In genomic region chr9:107488400-107489143, GRCh38 we compare ENCODE assay signal across 8 cellular contexts. TPM values are rescaled to one million over a fixed set of nuclear protein-coding genes. Genes with fewer than 3 reads are reported as not detected.
A peak's percentile ranks its signal among the peaks of the same experiment; 100 is the strongest.
DNase-seq lines count a peak whose midpoint lies in the region; ATAC-seq and TF ChIP-seq lines count a peak whose summit lies in the region.

No MANE protein-coding gene starts in this region.

- peak; percentile 32 for DNase-seq in activated CD4-positive, CD25-positive, alpha-beta regulatory T cell treated with anti-CD3 and anti-CD28 coated beads, Interleukin-2, amount 50 U/mL, for 72 hours
- DNase-seq in Peyer's patch: peak in 2 of 3 donors; percentile 85
- peak; percentile 74 for DNase-seq in lung (ENCODE audit: low spot score)
- peak; percentile 30 for DNase-seq in thoracic aorta (ENCODE audit: low spot score)
- no peak for DNase-seq in stimulated activated CD4-positive, alpha-beta T cell treated with anti-CD3 and anti-CD28 coated beads, Interleukin-1b, Interleukin-23, amount 100 ng/mL, for 48 hours

- H3K9me3 ChIP-seq in Peyer's patch (no peaks in the 10 kb centered on the region), ectodermal cell (ENCODE audit: control insufficient read depth, low read length) (no peaks in the 10 kb centered on the region), lung (ENCODE audit: control insufficient read depth in 2 of 2, insufficient read depth in 1 of 2, low read length in 1 of 2) (peaks cover 0 to 4% of the 10 kb centered on the region in 2 donors), thoracic aorta (no peaks in the 10 kb centered on the region)

- H3K27ac ChIP-seq in Peyer's patch (peak overlapping the region; percentile 70 to 97 (median 92)), ectodermal cell (ENCODE audit: insufficient read depth, low read depth, low read length, poor library complexity, severe bottlenecking) (no peak overlapping the region), lung (ENCODE audit: low read depth in 1 of 2, low read length in 1 of 2) (peak overlapping the region; percentile 94 to 98), thoracic aorta (peak overlapping the region; percentile 80 to 89)

- TF ChIP-seq POLR2A in Peyer's patch (IDR thresholded peaks at IDR 0.05): peak; percentile 70 to 79

- 1% methylated on average over 79 of the region's 79 CpGs for WGBS in ectodermal cell, 2 experiments
- 0 to 1% methylated on average over 75 to 79 of the region's 79 CpGs for WGBS in lung, 2 donors

- H3K4me1 ChIP-seq in Peyer's patch (peaks cover 0 to 22% (median 3%) of the 10 kb centered on the region in 4 donors), ectodermal cell (ENCODE audit: control insufficient read depth, insufficient read depth, low read length) (peaks cover 15% of the 10 kb centered on the region), lung (ENCODE audit: control insufficient read depth in 2 of 2, insufficient read depth in 2 of 2, low read length in 2 of 2) (peaks cover 0 to 4% of the 10 kb centered on the region in 2 donors), thoracic aorta (ENCODE audit: control insufficient read depth in 1 of 2, low read depth in 2 of 2) (peaks cover 11 to 34% of the 10 kb centered on the region in 2 donors)

- no peak for ATAC-seq in activated CD4-positive, CD25-positive, alpha-beta regulatory T cell treated with anti-CD3 and anti-CD28 coated beads, Interleukin-2, amount 50 U/mL, for 24 hours
- ATAC-seq in lung (ENCODE audit: insufficient read depth, low FRiP score): peak; percentile 31
- ATAC-seq in thoracic aorta (ENCODE audit: insufficient number of reproducible peaks, low FRiP score, low read depth): no peak
- no peak for ATAC-seq in HG03280 (IDR thresholded peaks at IDR 0.05; ENCODE audit: unreplicated experiment)

- H3K4me3 ChIP-seq in Peyer's patch (peak overlapping the region; percentile 53 to 89 (median 76)), ectodermal cell (ENCODE audit: insufficient read depth, low read depth, low read length) (peak overlapping the region; percentile 33), lung (peak overlapping the region; percentile 90), thoracic aorta (peak overlapping the region; percentile 96)

- H3K27me3 ChIP-seq in Peyer's patch (no peaks in the 10 kb centered on the region), ectodermal cell (ENCODE audit: control insufficient read depth, insufficient read depth, low read length, poor library complexity, severe bottlenecking) (peaks cover 71% of the 10 kb centered on the region), lung (ENCODE audit: control insufficient read depth, insufficient read depth) (no peaks in the 10 kb centered on the region), thoracic aorta (replicated peaks; ENCODE audit: insufficient read depth) (no peaks in the 10 kb centered on the region)

- TF ChIP-seq CTCF in Peyer's patch (IDR thresholded peaks at IDR 0.05): no peak
- no peak for TF ChIP-seq CTCF in lung (IDR thresholded peaks at IDR 0.05; ENCODE audit: control extremely low read depth, extremely low read depth)
- no peak for TF ChIP-seq CTCF in thoracic aorta (IDR thresholded peaks at IDR 0.05)

- H3K36me3 ChIP-seq in Peyer's patch (peaks cover 0 to 34% (median 0%) of the 10 kb centered on the region in 3 donors), ectodermal cell (ENCODE audit: control insufficient read depth, insufficient read depth, low read length) (no peaks in the 10 kb centered on the region), lung (ENCODE audit: control insufficient read depth in 2 of 2, insufficient read depth in 2 of 2, low read length in 2 of 2) (peaks cover 0 to 16% of the 10 kb centered on the region in 2 donors), thoracic aorta (peaks cover 12% of the 10 kb centered on the region)

RNA-seq across cellular contexts. Expression of gene KLF4, which starts 1.0 kb away (rescaled TPM):
- 100 to 1,000 TPM in 3 of 4 donors, 10 to 100 TPM in 1; 83.3 to 197 (median 165) TPM for total RNA-seq in Peyer's patch
- polyA plus RNA-seq in ectodermal cell (2013, experiment 1 of 4): 1.00 TPM
- polyA plus RNA-seq in ectodermal cell (2013, experiment 2 of 4): 1.0 TPM
- polyA plus RNA-seq in ectodermal cell (2013, experiment 3 of 4): 1.3 TPM
- polyA plus RNA-seq in ectodermal cell (2013, experiment 4 of 4): 1.0 TPM
- total RNA-seq in lung: 10 to 100 TPM; 61.0 to 80.7 TPM
- polyA plus RNA-seq in lung: 10 to 100 TPM; 23.3 to 75.0 TPM
- total RNA-seq in thoracic aorta: 100 to 1,000 TPM in 1 of 2 donors, 10 to 100 TPM in 1; 70.6 to 213 TPM

Comparison
In these comparisons a context has a peak if more than half of its experiments do, and no peak if none do; other contexts are left out.
1. H3K4me3 ChIP-seq: peak in every context shown above with its lines; median percentile 96 in thoracic aorta; 90 in lung; 76 in Peyer's patch; 33 in ectodermal cell.